In genomic region chr12:45727994-45728624, GRCh38 we compare ENCODE assay signal across 8 cellular contexts. TPM values are rescaled to one million over a fixed set of nuclear protein-coding genes. Genes with fewer than 3 reads are reported as not detected.
DNase-seq lines count a peak whose midpoint lies in the region; ATAC-seq, FAIRE-seq and TF ChIP-seq lines count a peak whose summit lies in the region.

No MANE protein-coding gene starts in this region.

- no peaks in the 10 kb centered on the region for H3K9me3 Mint-ChIP-seq in chondrocyte (ENCODE audit: low read depth)

- peaks cover 12% of the 10 kb centered on the region for H3K36me3 ChIP-seq in MG63
- no peaks in the 10 kb centered on the region for H3K36me3 ChIP-seq in mucosa of rectum (ENCODE audit: control insufficient read depth in 2 of 2, insufficient read depth in 2 of 2, low read length in 2 of 2)

- no peak for TF ChIP-seq CTCF in chondrocyte (IDR thresholded peaks at IDR 0.05)

- peak; percentile 9 for FAIRE-seq in GM18507 (lab: Jason Lieb, UNC)
- FAIRE-seq in H54 (lab: Jason Lieb, UNC): no peak

- H3K9me3 ChIP-seq in MG63 (no peaks in the 10 kb centered on the region), mucosa of rectum (ENCODE audit: control insufficient read depth in 2 of 2, low read length in 2 of 2) (no peaks in the 10 kb centered on the region)

- no peaks in the 10 kb centered on the region for H3K27me3 Mint-ChIP-seq in chondrocyte (ENCODE audit: low read depth)

- no peak for DNase-seq in GM18507 (ENCODE audit: extremely low spot score, insufficient read length, low read depth)
- no peak for DNase-seq in MG63
- DNase-seq in chondrocyte (ENCODE audit: low spot score): no peak
- no peak for DNase-seq in H54 (ENCODE audit: insufficient read length, low spot score)
- no peak for DNase-seq in ecto neural progenitor cell (ENCODE audit: low spot score)
- DNase-seq in NCI-H2171 (lab: John Stamatoyannopoulos, UW): no peak

- H3K36me3 Mint-ChIP-seq in chondrocyte (ENCODE audit: low read depth): no peaks in the 10 kb centered on the region

- TF ChIP-seq POLR2A in H54 (IDR thresholded peaks at IDR 0.05; ENCODE audit: low read depth, low read length): no peak

- no peak for ATAC-seq in HG03439 (IDR thresholded peaks at IDR 0.05; ENCODE audit: unreplicated experiment)

- peak overlapping the region; percentile 98 for H3K4me3 Mint-ChIP-seq in chondrocyte (ENCODE audit: unreplicated experiment)

- H3K27me3 ChIP-seq in MG63 (no peaks in the 10 kb centered on the region), mucosa of rectum (ENCODE audit: control insufficient read depth in 2 of 2, insufficient read depth in 2 of 2, low read length in 2 of 2) (no peaks in the 10 kb centered on the region)

- peak overlapping the region; percentile 99 for H3K27ac Mint-ChIP-seq in chondrocyte (ENCODE audit: unreplicated experiment)

- H3K9ac ChIP-seq in mucosa of rectum (ENCODE audit: low read depth in 1 of 2, low read length in 2 of 2): peak overlapping the region; percentile 94 to 97

- H3K4me3 ChIP-seq in MG63: peak overlapping the region; percentile 88
- peak overlapping the region; percentile 94 to 95 for H3K4me3 ChIP-seq in mucosa of rectum (ENCODE audit: low read length in 2 of 2)

- peaks cover 10 to 32% of the 10 kb centered on the region in 2 donors for H3K4me1 ChIP-seq in mucosa of rectum (ENCODE audit: control insufficient read depth in 2 of 2, insufficient read depth in 2 of 2, low read length in 2 of 2)

- H3K4me1 Mint-ChIP-seq in chondrocyte (ENCODE audit: low read depth): peaks cover 41% of the 10 kb centered on the region

- H3K27ac ChIP-seq in mucosa of rectum (ENCODE audit: low read depth in 2 of 2, low read length in 2 of 2): peak overlapping the region; percentile 98 to 99

RNA-seq across cellular contexts. Expression of gene ARID2, which starts 1.4 kb away (rescaled TPM):
- 8.8 and 10.5 TPM in 2 replicates for total RNA-seq in MG63 (2014; rRNA removed; shearing (Covaris generic); ENCODE audit: low replicate concordance)
- 23.0 to 34.5 TPM (median 25.1 TPM) in 3 replicates for total RNA-seq in chondrocyte
